Comparison of ENCODE assay signal across 22 cellular contexts in the genomic region with DNA sequence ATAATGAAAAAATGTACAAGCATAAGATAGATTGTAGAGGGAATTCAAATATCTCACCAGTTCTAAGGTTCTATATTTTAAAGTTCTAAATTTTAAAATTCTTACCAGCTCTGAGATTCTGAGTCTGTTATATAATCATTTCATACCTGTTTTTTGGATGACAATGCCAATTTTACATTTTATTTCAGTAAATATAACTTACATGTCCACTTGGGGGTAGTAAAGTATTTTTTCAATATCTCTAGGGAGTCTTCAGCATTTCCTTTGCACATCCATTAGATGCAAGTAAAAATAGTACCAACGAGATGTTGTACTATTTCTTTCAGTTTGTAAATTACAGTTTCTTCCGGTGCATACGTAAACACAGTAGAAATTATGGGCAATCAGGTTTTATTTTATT. TPM values are rescaled to one million over a fixed set of nuclear protein-coding genes. Genes with fewer than 3 reads are reported as not detected.
A peak's percentile ranks its signal among the peaks of the same experiment; 100 is the strongest.
DNase-seq lines count a peak whose midpoint lies in the region; ATAC-seq and FAIRE-seq lines count a peak whose summit lies in the region.
"Had no signal": no experiment of that assay in that cellular context is flagged by ENCODE, and none has a peak within 500 bp of the region (broad histone marks: within the 10 kb centered on the region; RNA-seq: fewer than 3 reads in every experiment).

No MANE protein-coding gene starts in this region.

- DNase-seq in NCI-H748 (lab: John Stamatoyannopoulos, UW; ENCODE audit: unreplicated experiment) (peak; percentile 39), NCI-H748 treated with DMSO at 0.1 percent for 48 hours (lab: John Stamatoyannopoulos, UW) (no peak), OCI-M1 (lab: John Stamatoyannopoulos, UW) (peak; percentile 42), frontal cortex (ENCODE audit: low spot score in 2 of 2) (peak in 1 of 2 donors; percentile 6), substantia nigra (lab: John Stamatoyannopoulos, UW) (no peak), NCI-H82 (lab: John Stamatoyannopoulos, UW) (no peak), NCI-H526 (lab: John Stamatoyannopoulos, UW) (no peak), T-cell (no peak)
- DNase-seq: GM23248, NCI-H1436, NCI-H2029 treated with DMSO at 0.1 percent for 48 hours, NCI-H2227 treated with DMSO at 0.1 percent for 48 hours, NCI-H526 treated with DMSO at 0.1 percent for 48 hours, RPMI8226 had no signal

- H3K27ac Mint-ChIP-seq in T-cell = no peak overlapping the region

- CTCF ChIA-PET in T-cell (lab: Charles Lee) = interaction anchor here in 1 of 2 donors (0.7 kb wide), 1 partner anchor 608 kb away, joined by 3 read pairs; no protein-coding TSS in a partner anchor

- FAIRE-seq in frontal cortex (lab: Jason Lieb, UNC) = peak; percentile 93
- FAIRE-seq: GM12891, GM19239, K562 had no signal

- ATAC-seq in T-cell (replicated peaks in 1 of 4) = no peak
- ATAC-seq: HCT116, K562 had no signal

- H3K27me3 Mint-ChIP-seq in T-cell = peaks cover 0 to 5% of the 10 kb centered on the region in 2 donors

- H3K4me3 Mint-ChIP-seq in T-cell = no peak overlapping the region

- peaks cover 0 to 5% (median 0%) of the 10 kb centered on the region in 3 donors for H3K9me3 Mint-ChIP-seq in T-cell

- H3K27ac ChIP-seq in substantia nigra (ENCODE audit: low read depth, low read length, poor library complexity, severe bottlenecking) = peak overlapping the region; percentile 32
- H3K27ac ChIP-seq: BLaER1 treated with 17β-estradiol and CSF1 and Interleukin-3, amounts not matched to agents 10 nM and 100 nM; GM23248; HL-60; SJSA1 had no signal

- POLR2A ChIA-PET in T-cell (lab: Charles Lee) = no interaction called here

- no peaks in the 10 kb centered on the region for H3K36me3 Mint-ChIP-seq in T-cell

- no peaks in the 10 kb centered on the region for H3K4me1 Mint-ChIP-seq in T-cell

RNA-seq across cellular contexts. Expression of a gene that starts 25.7 kb away (rescaled TPM):
- total RNA-seq in frontal cortex = not detected
- total RNA-seq in T-cell = not detected
- total RNA-seq: A172, GM23248, K562, SJSA1 had no signal

Comparison
In these comparisons a context has a peak if more than half of its experiments do, and no peak if none do; other contexts are left out.
1. DNase-seq: peak in NCI-H748 (single experiment) and OCI-M1 (single experiment); none in NCI-H748 treated with DMSO at 0.1 percent for 48 hours (single experiment), substantia nigra (0 of 49), NCI-H82 (single experiment), NCI-H526 (0 of 2) and T-cell (0 of 34).